Comparison of ENCODE assay signal across 1 cellular context in genomic region chr22:19760652-19761002, GRCh38.
TF ChIP-seq lines count a peak whose summit lies in the region.

TSS of gene TBX1 (plus strand) at chr22:19760778. CDS start at chr22:19760844, 66 bp downstream.

TF ChIP-seq in K562, 482 proteins besides CTCF, POLR2A, EP300 and RAD21 (continued from another document):
- peak; percentile 10 for TF ChIP-seq TAF1 (IDR thresholded peaks at IDR 0.05; ENCODE audit: control insufficient read depth, extremely low read depth, insufficient read depth, low read length, severe bottlenecking)
- TF ChIP-seq HMBOX1 (IDR thresholded peaks at IDR 0.05), result no peak
- peak; percentile 18 for TF ChIP-seq TBP (optimal IDR thresholded peaks at IDR 0.05; ENCODE audit: low read depth, low read length)
- TF ChIP-seq PHF8 (IDR thresholded peaks at IDR 0.05; ENCODE audit: borderline replicate concordance, low read length), result peak; percentile 64; the same call in 1 of the 2 replicates
- TF ChIP-seq THAP12 (CRISPR knock-in tag; IDR thresholded peaks at IDR 0.05), result peak; percentile 30; the same call in 1 of the 2 replicates
- TF ChIP-seq HDAC6 (IDR thresholded peaks at IDR 0.05; ENCODE audit: low read depth, low read length), result peak; percentile 85; the same call in 1 of the 2 replicates
- TF ChIP-seq RBBP5 (IDR thresholded peaks at IDR 0.05; ENCODE audit: borderline replicate concordance, insufficient read depth, low read length, poor library complexity, severe bottlenecking), result peak; percentile 67
- TF ChIP-seq MYC (IDR thresholded peaks at IDR 0.05; ENCODE audit: low read depth, low read length), result peak; percentile 4; the same call in 1 of the 2 replicates
- TF ChIP-seq MYC (CRISPR knock-in tag; IDR thresholded peaks at IDR 0.05; ENCODE audit: borderline replicate concordance, low read depth), result no peak
- TF ChIP-seq ZNF449 (CRISPR knock-in tag; IDR thresholded peaks at IDR 0.05), result no peak
- no peak for TF ChIP-seq ELF4 (CRISPR knock-in tag; IDR thresholded peaks at IDR 0.05)
- no peak for TF ChIP-seq SRSF9 (IDR thresholded peaks at IDR 0.05; ENCODE audit: borderline replicate concordance, low read depth, low read length)
- peak; percentile 54 for TF ChIP-seq VEZF1 (CRISPR knock-in tag; IDR thresholded peaks at IDR 0.05)
- TF ChIP-seq TOE1 (IDR thresholded peaks at IDR 0.05; ENCODE audit: borderline replicate concordance), result no peak
- TF ChIP-seq TOE1 (CRISPR knock-in tag; IDR thresholded peaks at IDR 0.05; ENCODE audit: borderline replicate concordance, low read depth), result no peak
- peak in 1 of 2 experiments; percentile 47; a peak in 1 of 4 replicates for TF ChIP-seq NONO (IDR thresholded peaks at IDR 0.05; ENCODE audit: low read depth in 2 of 2, low read length in 1 of 2)
- no peak for TF ChIP-seq MTF1 (CRISPR knock-in tag; IDR thresholded peaks at IDR 0.05; ENCODE audit: borderline replicate concordance)
- TF ChIP-seq HMGN3 (IDR thresholded peaks at IDR 0.05; ENCODE audit: borderline replicate concordance, extremely low read depth, insufficient read length, low read depth, low read length), result peak; percentile 27
- TF ChIP-seq ZNF695 (CRISPR knock-in tag; IDR thresholded peaks at IDR 0.05), result no peak
- no peak for TF ChIP-seq TRIM25 (IDR thresholded peaks at IDR 0.05; ENCODE audit: borderline replicate concordance)
- peak in 1 of 2 experiments; percentile 48 for TF ChIP-seq E2F6 (IDR thresholded peaks at IDR 0.05; ENCODE audit: borderline replicate concordance in 1 of 2, extremely low read depth in 1 of 2, insufficient read depth in 1 of 2, insufficient read length in 1 of 2, low read depth in 1 of 2, low read length in 1 of 2, poor library complexity in 1 of 2, severe bottlenecking in 1 of 2)
- TF ChIP-seq ETS1 (conservative IDR thresholded peaks at IDR 0.05; ENCODE audit: control insufficient read depth, low read depth, low read length), result 0 out of 2 replicates have a peak, but pooled peaks have one; percentile 13
- no peak for TF ChIP-seq KHSRP (IDR thresholded peaks at IDR 0.05)
- no peak for TF ChIP-seq ZNF740 (CRISPR knock-in tag; IDR thresholded peaks at IDR 0.05)
- TF ChIP-seq ZNF740 (tag; IDR thresholded peaks at IDR 0.05), result peak in 1 of 2 experiments; percentile 22; a peak in 1 of 4 replicates
- peak; percentile 51; the same call in 1 of the 2 replicates for TF ChIP-seq RBFOX2 (IDR thresholded peaks at IDR 0.05; ENCODE audit: low read depth, low read length)
- peak; percentile 32 for TF ChIP-seq CCNT2 (IDR thresholded peaks at IDR 0.05; ENCODE audit: borderline replicate concordance, extremely low read depth, insufficient read length, low read depth, low read length)
- TF ChIP-seq PATZ1 (CRISPR knock-in tag; IDR thresholded peaks at IDR 0.05; ENCODE audit: borderline replicate concordance), result no peak
